ENCODE assay signal across 9 cellular contexts in the genomic region with DNA sequence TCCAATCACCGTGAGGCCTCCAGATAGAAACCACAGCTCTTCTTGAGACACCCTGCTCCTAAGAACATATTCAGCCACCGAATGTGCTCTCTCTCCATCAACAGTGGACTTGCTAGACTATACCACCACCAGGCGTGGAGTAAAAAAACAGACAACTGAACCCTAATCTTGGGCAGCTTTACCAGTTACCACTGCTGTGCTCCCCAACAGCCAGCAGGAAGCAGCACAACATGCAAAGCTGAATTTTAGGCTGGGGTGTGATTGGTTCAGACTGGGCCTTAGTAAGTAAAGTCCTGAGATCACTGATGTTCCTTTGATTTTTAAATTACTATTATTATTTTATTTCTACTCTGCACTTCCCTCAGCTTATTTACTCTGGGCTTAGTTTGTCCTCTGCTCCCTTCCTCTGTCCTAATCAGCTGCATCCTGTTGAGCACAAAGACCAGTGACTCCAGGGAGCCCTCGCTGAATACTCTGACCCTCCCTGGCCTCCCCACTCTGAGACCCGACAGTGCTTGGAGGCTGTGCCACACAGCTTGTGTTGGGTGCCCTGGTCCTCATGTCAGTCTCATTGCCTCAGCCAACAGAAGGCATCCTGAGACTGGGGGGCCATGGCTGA. TPM values are rescaled to one million over a fixed set of nuclear protein-coding genes. Genes with fewer than 3 reads are reported as not detected.
DNase-seq lines count a peak whose midpoint lies in the region; ATAC-seq and TF ChIP-seq lines count a peak whose summit lies in the region.
"Had no signal": no experiment of that assay in that cellular context is flagged by ENCODE, and none has a peak within 500 bp of the region (broad histone marks: within the 10 kb centered on the region; RNA-seq: fewer than 3 reads in every experiment).

No MANE protein-coding gene starts in this region.

- H3K4me3 ChIP-seq in GM06990 (replicated peaks; ENCODE audit: low read depth, low read length) = no peak overlapping the region

- H3K4me1 Mint-ChIP-seq in IgD-negative memory B cell = peaks cover 8 to 20% (median 15%) of the 10 kb centered on the region in 3 donors

- TF ChIP-seq CTCF in GM06990 (IDR thresholded peaks at IDR 0.05; ENCODE audit: insufficient read depth, low read length, poor library complexity, severe bottlenecking) = peak; percentile 87

- no peak overlapping the region for H3K4me3 Mint-ChIP-seq in IgD-negative memory B cell
- H3K4me3 Mint-ChIP-seq: activated naive CD8-positive, alpha-beta T cell had no signal

- DNase-seq in GM06990 (ENCODE audit: extremely low read depth, insufficient read length) (no peak), SKM-1 (lab: John Stamatoyannopoulos, UW; ENCODE audit: unreplicated experiment) (peak; percentile 82), amygdala (lab: John Stamatoyannopoulos, UW) (peak in 29 of 56 donors; percentile 6 to 67 (median 27)), inferior parietal cortex (ENCODE audit: extremely low spot score) (peak; percentile 71), NCI-H187 treated with DMSO at 0.1 percent for 48 hours (lab: John Stamatoyannopoulos, UW) (no peak)
- DNase-seq in stimulated activated CD4-positive, alpha-beta T cell treated with anti-CD3 and anti-CD28 coated beads, Interleukin-2, amount 100 ng/mL, for 4 hours (ENCODE audit: low read depth) = peak; percentile 26

- H3K36me3 ChIP-seq in GM06990 (ENCODE audit: control insufficient read depth, insufficient read depth, low read length) = no peaks in the 10 kb centered on the region

- H3K9me3 Mint-ChIP-seq in IgD-negative memory B cell = no peaks in the 10 kb centered on the region

- ATAC-seq in GM19397 (IDR thresholded peaks at IDR 0.05; ENCODE audit: unreplicated experiment) = no peak

- H3K36me3 Mint-ChIP-seq in IgD-negative memory B cell = peaks cover 2% of the 10 kb centered on the region

- H3K27me3 ChIP-seq in GM06990 (replicated peaks; ENCODE audit: control insufficient read depth, insufficient read depth, low read length) = no peaks in the 10 kb centered on the region

- H3K27me3 Mint-ChIP-seq in IgD-negative memory B cell = no peaks in the 10 kb centered on the region
- H3K27me3 Mint-ChIP-seq: activated naive CD8-positive, alpha-beta T cell had no signal

- H3K27ac Mint-ChIP-seq in IgD-negative memory B cell = peak overlapping the region in 2 of 3 donors; percentile 6 to 32
- H3K27ac Mint-ChIP-seq: activated naive CD8-positive, alpha-beta T cell had no signal

RNA-seq across cellular contexts. Expression of a gene that starts 21.9 kb away (rescaled TPM):
- polyA plus RNA-seq in IgD-negative memory B cell = 36.9 TPM

RNA-seq across cellular contexts. Expression of a gene that starts 25.9 kb away (rescaled TPM):
- 53.7 TPM for polyA plus RNA-seq in IgD-negative memory B cell

Comparison
In these comparisons a context has a peak if more than half of its experiments do, and no peak if none do; other contexts are left out.
1. DNase-seq: peak in SKM-1 (single experiment), amygdala (29 of 56), inferior parietal cortex (single experiment) and stimulated activated CD4-positive, alpha-beta T cell treated with anti-CD3 and anti-CD28 coated beads, Interleukin-2, amount 100 ng/mL, for 4 hours (single experiment); none in GM06990 (single experiment) and NCI-H187 treated with DMSO at 0.1 percent for 48 hours (single experiment).